Comparison of ENCODE assay signal across 14 cellular contexts in genomic region chr2:23488584-23488983, GRCh38.
"Had no signal": no experiment of that assay in that cellular context is flagged by ENCODE, and none has a peak within 500 bp of the region (broad histone marks: within the 10 kb centered on the region; RNA-seq: fewer than 3 reads in every experiment).

No MANE protein-coding gene starts in this region.

- H3K4me3 ChIP-seq: ascending aorta, cardiac muscle cell, esophagus muscularis mucosa, lower lobe of right lung had no signal

- H3K36me3 ChIP-seq: ascending aorta, cardiac muscle cell, lower lobe of right lung had no signal

- H3K27ac ChIP-seq: ascending aorta, cardiac muscle cell, esophagus muscularis mucosa, lower lobe of right lung, parathyroid adenoma had no signal

- H3K9me3 ChIP-seq: ascending aorta, esophagus muscularis mucosa, lower lobe of right lung had no signal

- ATAC-seq: lower lobe of right lung; stimulated activated memory B cell treated with anti-CD40 and anti-IgM and Interleukin-4, amounts not matched to agents 10 μg/mL and 1 μg/mL and 100 μg/mL, for 72 hours had no signal

- H3K27ac Mint-ChIP-seq: naive B cell; stimulated activated memory B cell treated with anti-CD40 and anti-IgM and Interleukin-4, amounts not matched to agents 10 μg/mL and 1 μg/mL and 100 μg/mL, for 72 hours had no signal

- H3K9me3 Mint-ChIP-seq: naive B cell; stimulated activated memory B cell treated with anti-CD40 and anti-IgM and Interleukin-4, amounts not matched to agents 10 μg/mL and 1 μg/mL and 100 μg/mL, for 72 hours had no signal

- H3K9ac ChIP-seq: parathyroid adenoma had no signal

- DNase-seq: activated CD8-positive, alpha-beta memory T cell treated with anti-CD3 and anti-CD28 coated beads, Interleukin-2, amount 50 U/mL, for 48 hours; activated gamma-delta T cell treated with Interleukin-2 at 50 U/mL for 16 hours; lower lobe of right lung; midbrain; naive B cell; SHP77 treated with DMSO at 0.1 percent for 48 hours; substantia nigra; T-helper 9 cell; trophoblast cell had no signal

- H3K4me1 Mint-ChIP-seq: naive B cell had no signal

- H3K36me3 Mint-ChIP-seq: naive B cell; stimulated activated memory B cell treated with anti-CD40 and anti-IgM and Interleukin-4, amounts not matched to agents 10 μg/mL and 1 μg/mL and 100 μg/mL, for 72 hours had no signal

- H3K4me3 Mint-ChIP-seq: stimulated activated memory B cell treated with anti-CD40 and anti-IgM and Interleukin-4, amounts not matched to agents 10 μg/mL and 1 μg/mL and 100 μg/mL, for 72 hours had no signal

- H3K4me1 ChIP-seq: ascending aorta, lower lobe of right lung had no signal
